ENCODE assay signal across 10 cellular contexts in the genomic region with DNA sequence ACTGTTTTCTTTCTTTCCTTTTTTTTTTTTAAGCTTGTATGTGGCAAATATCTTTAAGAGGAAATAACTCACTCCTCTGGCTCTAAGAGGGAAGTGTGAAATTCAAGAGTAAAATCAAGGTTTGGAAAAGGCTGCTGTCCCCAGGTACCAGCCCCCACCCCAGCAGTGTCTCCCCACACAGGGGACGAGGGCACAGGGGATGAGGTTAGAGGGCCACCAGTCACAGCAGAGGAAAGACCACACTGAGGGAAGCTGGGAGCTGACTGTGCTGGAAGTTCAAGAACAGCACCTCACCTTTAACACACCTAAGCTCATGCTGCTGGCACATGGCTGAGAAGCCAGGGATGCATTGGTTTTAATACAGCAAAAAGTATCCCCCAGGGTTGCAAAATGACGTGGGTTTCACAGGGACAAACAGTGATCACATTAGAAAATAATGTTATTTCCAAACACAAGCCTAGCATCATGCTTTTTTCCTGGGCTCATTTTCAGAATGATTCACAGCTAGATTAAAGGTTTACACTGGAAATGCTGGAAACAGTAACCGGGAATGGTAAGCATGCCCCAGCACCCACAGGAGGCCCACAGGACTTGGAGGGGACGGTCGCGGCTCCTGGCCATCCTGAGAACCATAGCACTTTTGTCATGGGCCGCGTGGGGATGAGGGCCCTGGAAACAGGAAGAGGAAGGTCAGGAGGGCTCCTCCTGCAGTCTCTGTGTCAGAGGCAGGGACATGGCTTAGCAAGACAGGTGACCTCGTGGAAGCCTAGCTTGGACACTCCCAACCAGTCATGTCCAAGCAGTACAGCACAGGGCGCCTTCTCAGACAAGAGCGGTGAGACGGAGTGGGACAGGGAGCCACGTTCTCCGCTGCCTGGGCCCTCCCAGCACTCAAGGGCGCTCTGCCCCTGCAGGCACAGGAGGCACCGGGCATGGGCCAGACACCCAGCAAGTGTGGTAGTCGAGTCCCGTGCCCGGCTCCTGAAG. TPM values are rescaled to one million over a fixed set of nuclear protein-coding genes. Genes with fewer than 3 reads are reported as not detected.
DNase-seq lines count a peak whose midpoint lies in the region; ATAC-seq and TF ChIP-seq lines count a peak whose summit lies in the region.
"Had no signal": no experiment of that assay in that cellular context is flagged by ENCODE, and none has a peak within 500 bp of the region (broad histone marks: within the 10 kb centered on the region; RNA-seq: fewer than 3 reads in every experiment).

No MANE protein-coding gene starts in this region.

- no peaks in the 10 kb centered on the region for H3K36me3 ChIP-seq in CD8-positive, alpha-beta T cell (ENCODE audit: insufficient read depth, low read length)
- H3K36me3 ChIP-seq in Panc1 (ENCODE audit: control insufficient read depth, insufficient read depth, low read length) = peaks cover 5% of the 10 kb centered on the region; the same call in 1 of the 2 replicates

- CTCF ChIA-PET in CD8-positive, alpha-beta T cell (lab: Charles Lee) = interaction anchor here (0.5 to 1.2 kb wide), 3 partner anchors 20 to 128 kb away, joined by 3 read pairs; no protein-coding TSS in a partner anchor
- CTCF ChIA-PET in Panc1 (lab: Charles Lee) = interaction anchor here (0.6 kb wide), 2 partner anchors 55 to 590 kb away, joined by 3 to 13 read pairs; no protein-coding TSS in a partner anchor

- no peak for ATAC-seq in CD8-positive, alpha-beta T cell
- ATAC-seq in Panc1 (no peak), HG03039 (IDR thresholded peaks at IDR 0.05; ENCODE audit: unreplicated experiment) (no peak), GM21515 (IDR thresholded peaks at IDR 0.05; ENCODE audit: unreplicated experiment) (no peak)

- TF ChIP-seq CTCF in CD8-positive, alpha-beta T cell (IDR thresholded peaks at IDR 0.05) = no peak
- no peak for TF ChIP-seq CTCF in Panc1 (IDR thresholded peaks at IDR 0.05)
- no peak for TF ChIP-seq CTCF in osteocyte (IDR thresholded peaks at IDR 0.05)

- peaks cover 47% of the 10 kb centered on the region for H3K4me1 Mint-ChIP-seq in CD8-positive, alpha-beta T cell (ENCODE audit: low read depth)
- peaks cover 17% of the 10 kb centered on the region for H3K4me1 Mint-ChIP-seq in osteocyte (ENCODE audit: unreplicated experiment)

- no peak overlapping the region for H3K27ac ChIP-seq in CD8-positive, alpha-beta T cell (ENCODE audit: low read depth, low read length)
- peak overlapping the region; percentile 19; the same call in 1 of the 2 replicates for H3K27ac ChIP-seq in Panc1 (ENCODE audit: low read length)

- peaks cover 42% of the 10 kb centered on the region for H3K36me3 Mint-ChIP-seq in CD8-positive, alpha-beta T cell
- peaks cover 10% of the 10 kb centered on the region for H3K36me3 Mint-ChIP-seq in osteocyte (ENCODE audit: unreplicated experiment)

- H3K9me3 ChIP-seq in CD8-positive, alpha-beta T cell (ENCODE audit: low read length) = no peaks in the 10 kb centered on the region
- H3K9me3 ChIP-seq in Panc1 (ENCODE audit: control insufficient read depth, insufficient read depth, low read depth, low read length) = no peaks in the 10 kb centered on the region

- no peaks in the 10 kb centered on the region for H3K9me3 Mint-ChIP-seq in CD8-positive, alpha-beta T cell
- H3K9me3 Mint-ChIP-seq in osteocyte (ENCODE audit: unreplicated experiment) = no peaks in the 10 kb centered on the region

- peaks cover 55% of the 10 kb centered on the region for H3K4me1 ChIP-seq in CD8-positive, alpha-beta T cell (ENCODE audit: insufficient read depth, low read length)
- H3K4me1 ChIP-seq in Panc1 (ENCODE audit: control insufficient read depth, insufficient read depth, low read length) = peaks cover 19% of the 10 kb centered on the region

- intact Hi-C loops in CD8-positive, alpha-beta T cell (cut with DNase I, micrococcal nuclease) = no loop called here
- intact Hi-C loops in Panc1 (cut with micrococcal nuclease; ENCODE audit: unreplicated experiment) = no loop called here

- in situ Hi-C loops in Panc1 (cut with HindIII; ENCODE audit: low pct_unique_long_range_greater_than_20kb, low sequenced_read_pairs) = no loop called here

- peak in 4 of 7 experiments; percentile 1 to 36 (median 8) for DNase-seq in CD8-positive, alpha-beta T cell
- DNase-seq in Panc1 (ENCODE audit: low read depth, low spot score) (no peak), fibroblast of peridontal ligament (ENCODE audit: extremely low read depth) (peak; percentile 85), osteocyte (ENCODE audit: extremely low spot score, unreplicated experiment) (peak; percentile 74), NCI-H2081 treated with DMSO at 0.1 percent for 48 hours (lab: John Stamatoyannopoulos, UW) (no peak), SIG-M5 treated with dmso at 0.1 percent for 504 hours (lab: John Stamatoyannopoulos, UW; ENCODE audit: unreplicated experiment) (no peak)
- DNase-seq: effector memory CD4-positive, alpha-beta T cell; OCI-M1 had no signal

- no peaks in the 10 kb centered on the region for H3K27me3 ChIP-seq in CD8-positive, alpha-beta T cell (ENCODE audit: insufficient read depth, low read length)
- H3K27me3 ChIP-seq in Panc1 (ENCODE audit: control insufficient read depth, insufficient read depth, low read length) = no peaks in the 10 kb centered on the region

- H3K27ac Mint-ChIP-seq in CD8-positive, alpha-beta T cell = peak overlapping the region; percentile 76
- no peak overlapping the region for H3K27ac Mint-ChIP-seq in osteocyte (ENCODE audit: unreplicated experiment)

- POLR2A ChIA-PET in CD8-positive, alpha-beta T cell (lab: Charles Lee) = interaction anchor here (0.6 kb wide), 1 partner anchor 20 kb away, joined by 3 read pairs; no protein-coding TSS in a partner anchor
- POLR2A ChIA-PET in Panc1 (lab: Charles Lee) = no interaction called here

- no peaks in the 10 kb centered on the region for H3K27me3 Mint-ChIP-seq in CD8-positive, alpha-beta T cell (ENCODE audit: low read depth)
- no peaks in the 10 kb centered on the region for H3K27me3 Mint-ChIP-seq in osteocyte (ENCODE audit: unreplicated experiment)

- no peak overlapping the region for H3K4me3 Mint-ChIP-seq in CD8-positive, alpha-beta T cell
- H3K4me3 Mint-ChIP-seq in osteocyte (ENCODE audit: unreplicated experiment) = no peak overlapping the region

- no TSS peak for BruUV-seq in Panc1 (replicated peaks; lab: Mats Ljungman, UMichigan)

- no peak overlapping the region for H3K4me3 ChIP-seq in CD8-positive, alpha-beta T cell (ENCODE audit: low read depth, low read length)
- no peak overlapping the region for H3K4me3 ChIP-seq in Panc1 (ENCODE audit: low read depth in 2 of 2, low read length in 2 of 2)

RNA-seq across cellular contexts. Expression of gene LPCAT1, which starts 6.9 kb away (rescaled TPM):
- 10 to 100 TPM; 28.8 to 29.1 TPM for total RNA-seq in CD8-positive, alpha-beta T cell
- total RNA-seq in Panc1 (2021; ENCODE audit: unreplicated experiment) (59.8 TPM), osteocyte (37.9 and 39.9 TPM in 2 replicates)
- polyA plus RNA-seq in Panc1 (2012; ENCODE audit: insufficient read length) = 64.2 TPM

Comparison
In these comparisons a context has a peak if more than half of its experiments do, and no peak if none do; other contexts are left out.
1. DNase-seq: peak in CD8-positive, alpha-beta T cell (4 of 7), fibroblast of peridontal ligament (single experiment) and osteocyte (single experiment); none in Panc1 (single experiment), NCI-H2081 treated with DMSO at 0.1 percent for 48 hours (single experiment) and SIG-M5 treated with dmso at 0.1 percent for 504 hours (single experiment).